In the genomic region with DNA sequence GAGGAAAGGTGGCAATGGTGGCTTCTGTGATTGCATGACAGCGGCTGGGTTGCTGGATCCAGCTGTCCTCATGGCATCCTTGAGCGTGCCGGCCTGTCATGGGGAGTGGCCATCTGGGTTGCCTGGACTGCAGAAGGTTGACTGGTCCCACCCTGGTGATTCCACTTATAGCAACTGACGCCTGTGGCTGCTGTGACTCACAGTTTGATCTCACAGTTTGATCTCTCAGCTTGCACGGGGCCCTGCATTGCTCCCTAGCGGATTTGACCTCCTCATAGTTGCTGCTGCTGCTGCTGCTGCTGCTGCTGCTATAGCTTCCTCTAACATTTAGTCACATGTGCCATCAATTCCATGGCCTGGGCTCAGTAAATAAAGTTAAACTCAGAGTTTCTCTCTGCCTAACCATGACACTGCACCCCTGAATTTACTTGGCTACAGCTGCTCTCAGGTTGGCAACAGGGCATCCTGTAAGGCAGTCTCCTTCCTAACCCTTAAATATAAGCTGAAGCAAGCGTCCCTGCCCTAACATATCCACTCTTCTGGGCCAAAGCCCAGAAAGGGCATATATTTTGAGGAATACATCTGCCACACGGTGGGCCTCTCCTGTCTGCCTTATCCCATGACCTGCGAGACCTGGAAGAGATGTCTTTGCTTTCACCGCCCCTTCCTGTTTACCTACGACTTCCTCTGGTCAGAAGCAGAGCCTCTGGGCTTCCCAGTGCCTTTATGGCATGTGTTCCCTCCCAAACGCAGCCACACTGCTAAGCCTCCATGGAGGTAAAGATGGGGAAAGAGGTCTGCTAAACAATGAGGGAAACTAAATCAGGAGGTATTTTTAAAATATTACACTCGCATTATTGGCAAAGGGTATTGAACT, we compare ENCODE assay signal across 9 cellular contexts. TPM values are rescaled to one million over a fixed set of nuclear protein-coding genes. Genes with fewer than 3 reads are reported as not detected.
DNase-seq lines count a peak whose midpoint lies in the region; ATAC-seq and TF ChIP-seq lines count a peak whose summit lies in the region.
"Had no signal": no experiment of that assay in that cellular context is flagged by ENCODE, and none has a peak within 500 bp of the region (broad histone marks: within the 10 kb centered on the region; RNA-seq: fewer than 3 reads in every experiment).

No MANE protein-coding gene starts in this region.

- DNase-seq in HPDE6-E6E7 (ENCODE audit: extremely low spot score) (peak; percentile 88), SW 1271 (lab: John Stamatoyannopoulos, UW) (peak; percentile 60 to 88), cardiac septum (ENCODE audit: low spot score) (peak; percentile 89), type B pancreatic cell (ENCODE audit: extremely low spot score, unreplicated experiment) (no peak)
- DNase-seq in stimulated activated CD4-positive, alpha-beta T cell treated with anti-CD3 and anti-CD28 coated beads, Interleukin-12 subunit alpha, Interleukin-12 subunit beta, amount 100 ng/mL, for 4 hours: no peak
- DNase-seq in activated CD4-positive, alpha-beta T cell treated with anti-CD3 and anti-CD28 coated beads for 1 hour: no peak
- DNase-seq: NCI-H82; stimulated activated naive CD4-positive, alpha-beta T cell had no signal

- H3K36me3 Mint-ChIP-seq in type B pancreatic cell: no peaks in the 10 kb centered on the region
- no peaks in the 10 kb centered on the region for H3K36me3 Mint-ChIP-seq in stimulated activated memory B cell treated with anti-CD40 and anti-IgM and Interleukin-4, amounts not matched to agents 10 μg/mL and 1 μg/mL and 100 μg/mL, for 72 hours

- intact Hi-C loops in cardiac septum (cut with DNase I): no loop called here

- H3K4me1 Mint-ChIP-seq in type B pancreatic cell (ENCODE audit: unreplicated experiment): peaks cover 10% of the 10 kb centered on the region
- no peaks in the 10 kb centered on the region for H3K4me1 Mint-ChIP-seq in stimulated activated memory B cell treated with anti-CD40 and anti-IgM and Interleukin-4, amounts not matched to agents 10 μg/mL and 1 μg/mL and 100 μg/mL, for 72 hours

- no peak overlapping the region for H3K4me3 Mint-ChIP-seq in type B pancreatic cell
- no peak overlapping the region for H3K4me3 Mint-ChIP-seq in stimulated activated memory B cell treated with anti-CD40 and anti-IgM and Interleukin-4, amounts not matched to agents 10 μg/mL and 1 μg/mL and 100 μg/mL, for 72 hours

- ATAC-seq in stimulated activated memory B cell treated with anti-CD40 and anti-IgM and Interleukin-4, amounts not matched to agents 10 μg/mL and 1 μg/mL and 100 μg/mL, for 72 hours: no peak

- H3K27me3 Mint-ChIP-seq in type B pancreatic cell: peaks cover 4% of the 10 kb centered on the region
- H3K27me3 Mint-ChIP-seq in stimulated activated memory B cell treated with anti-CD40 and anti-IgM and Interleukin-4, amounts not matched to agents 10 μg/mL and 1 μg/mL and 100 μg/mL, for 72 hours: peaks cover 27% of the 10 kb centered on the region

- no peaks in the 10 kb centered on the region for H3K9me3 Mint-ChIP-seq in type B pancreatic cell
- no peaks in the 10 kb centered on the region for H3K9me3 Mint-ChIP-seq in stimulated activated memory B cell treated with anti-CD40 and anti-IgM and Interleukin-4, amounts not matched to agents 10 μg/mL and 1 μg/mL and 100 μg/mL, for 72 hours

- peak overlapping the region; percentile 58 for H3K27ac Mint-ChIP-seq in type B pancreatic cell
- H3K27ac Mint-ChIP-seq in stimulated activated memory B cell treated with anti-CD40 and anti-IgM and Interleukin-4, amounts not matched to agents 10 μg/mL and 1 μg/mL and 100 μg/mL, for 72 hours: no peak overlapping the region

- no peak for TF ChIP-seq CTCF in type B pancreatic cell (conservative IDR thresholded peaks at IDR 0.05)

RNA-seq across cellular contexts. Expression of gene HECW2, which starts 8.3 kb away (rescaled TPM):
- total RNA-seq in cardiac septum (45.9 TPM), type B pancreatic cell (ENCODE audit: low replicate concordance) (7.6 and 24.2 TPM in 2 replicates)

RNA-seq across cellular contexts. Expression of gene CCDC150, which starts 37.8 kb away (rescaled TPM):
- total RNA-seq in cardiac septum (1.5 TPM), type B pancreatic cell (ENCODE audit: low replicate concordance) (9.2 and 32.5 TPM in 2 replicates)

Comparison
In these comparisons a context has a peak if more than half of its experiments do, and no peak if none do; other contexts are left out.
1. DNase-seq: peak in HPDE6-E6E7 (single experiment), SW 1271 (2 of 2) and cardiac septum (single experiment); none in type B pancreatic cell (single experiment), stimulated activated CD4-positive, alpha-beta T cell treated with anti-CD3 and anti-CD28 coated beads, Interleukin-12 subunit alpha, Interleukin-12 subunit beta, amount 100 ng/mL, for 4 hours (single experiment) and activated CD4-positive, alpha-beta T cell treated with anti-CD3 and anti-CD28 coated beads for 1 hour (single experiment).